Comparison of ENCODE assay signal across 15 cellular contexts in genomic region chr10:132711618-132712051, GRCh38.
"Had no signal": no experiment of that assay in that cellular context is flagged by ENCODE, and none has a peak within 500 bp of the region (broad histone marks: within the 10 kb centered on the region; RNA-seq: fewer than 3 reads in every experiment).

No MANE protein-coding gene starts in this region.

- H3K4me3 ChIP-seq: esophagus muscularis mucosa, SJCRH30, stomach, thoracic aorta, upper lobe of right lung had no signal

- H3K9me3 Mint-ChIP-seq: activated naive CD8-positive, alpha-beta T cell treated with anti-CD3 and anti-CD28 coated beads, Interleukin-2, amount 10 ng/mL, durations not matched to agents 7 days and 5 days had no signal

- H3K9me3 ChIP-seq: neutrophil, SJCRH30, thoracic aorta, upper lobe of right lung had no signal

- H3K27ac Mint-ChIP-seq: activated naive CD8-positive, alpha-beta T cell treated with anti-CD3 and anti-CD28 coated beads, Interleukin-2, amount 10 ng/mL, durations not matched to agents 7 days and 5 days; WTC11 had no signal

- H3K27me3 Mint-ChIP-seq: activated naive CD8-positive, alpha-beta T cell treated with anti-CD3 and anti-CD28 coated beads, Interleukin-2, amount 10 ng/mL, durations not matched to agents 7 days and 5 days had no signal

- H3K27ac ChIP-seq: esophagus muscularis mucosa, neutrophil, parathyroid adenoma, SJCRH30, stomach, thoracic aorta, upper lobe of right lung had no signal

- H3K36me3 Mint-ChIP-seq: WTC11 had no signal

- H2AFZ ChIP-seq: parathyroid adenoma had no signal

- DNase-seq: activated CD4-positive, alpha-beta T cell treated with anti-CD3 and anti-CD28 coated beads for 4 hours; activated naive CD4-positive, alpha-beta T cell; activated naive CD8-positive, alpha-beta T cell treated with anti-CD3 and anti-CD28 coated beads, Interleukin-2, amount 10 ng/mL, durations not matched to agents 7 days and 5 days; hippocampal formation; kidney glomerular epithelial cell; midbrain; SJCRH30; stomach; T-helper 2 cell had no signal

- H3K36me3 ChIP-seq: SJCRH30 had no signal

- ATAC-seq: upper lobe of right lung, WTC11 had no signal

- H3K4me3 Mint-ChIP-seq: activated naive CD8-positive, alpha-beta T cell treated with anti-CD3 and anti-CD28 coated beads, Interleukin-2, amount 10 ng/mL, durations not matched to agents 7 days and 5 days; WTC11 had no signal

- H3K9ac ChIP-seq: parathyroid adenoma had no signal

- H3K27me3 ChIP-seq: esophagus muscularis mucosa, neutrophil, SJCRH30, stomach, upper lobe of right lung had no signal

- H3K4me1 ChIP-seq: parathyroid adenoma, SJCRH30, upper lobe of right lung had no signal
